ENCODE assay signal across 1 cellular context in the genomic region with DNA sequence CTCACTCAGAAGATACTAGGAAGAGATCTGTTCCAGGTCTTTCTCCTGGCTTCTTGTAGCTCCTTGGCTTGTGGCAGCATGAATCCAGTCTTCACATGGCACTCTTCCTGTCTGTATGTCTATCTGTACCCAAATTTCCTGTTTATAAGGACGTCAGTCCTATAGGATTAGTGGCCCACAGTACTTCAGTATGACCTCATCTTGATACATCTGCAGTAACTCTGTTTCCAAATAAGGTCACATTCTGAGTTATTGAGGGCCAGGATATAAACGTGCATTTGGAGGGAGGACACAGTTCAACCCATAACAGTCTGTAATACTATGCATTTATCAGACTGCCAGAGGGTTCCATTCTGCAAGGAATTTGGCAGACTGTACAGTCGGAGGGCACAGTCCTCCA.
TF ChIP-seq lines count a peak whose summit lies in the region.

No MANE protein-coding gene starts in this region.

TF ChIP-seq in endothelial cell of umbilical vein, 7 proteins besides CTCF, POLR2A, EP300 and RAD21 (continued from another document):
- TF ChIP-seq GATA2 (IDR thresholded peaks at IDR 0.05; ENCODE audit: insufficient read depth, insufficient read length, low read depth, low read length) = no peak
TF ChIP-seq in endothelial cell of umbilical vein: peak in this region for 1.
